8 cellular contexts compared by ENCODE assay signal in the genomic region with DNA sequence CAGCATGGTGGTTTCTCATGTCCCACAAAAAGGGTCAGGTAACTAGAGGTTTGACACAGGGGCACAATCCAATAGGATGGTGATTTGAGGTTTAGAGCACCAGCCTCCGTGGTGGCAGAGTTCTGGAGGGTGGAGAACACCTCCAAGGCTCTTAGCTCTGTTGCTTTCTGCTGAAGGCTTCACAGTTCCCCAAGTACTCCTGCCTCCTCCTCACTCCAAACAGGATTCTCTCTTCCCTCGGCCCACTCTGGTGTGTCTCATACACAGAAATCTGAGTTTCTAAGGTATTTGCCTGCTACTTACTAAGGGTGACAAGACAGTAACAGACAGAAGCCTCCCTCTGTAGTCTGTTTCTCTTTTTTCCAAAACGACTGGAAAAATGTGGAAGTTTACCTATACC.
DNase-seq lines count a peak whose midpoint lies in the region; ATAC-seq and TF ChIP-seq lines count a peak whose summit lies in the region.
"Not testable (repeated sequence)": the region's sequence is repeated elsewhere in the genome, so short reads cannot be mapped to it uniquely, and the experiment has no call there.

No MANE protein-coding gene starts in this region.

- peaks cover 37% of the 10 kb centered on the region for H4K20me1 ChIP-seq in GM23338 (replicated peaks; ENCODE audit: insufficient read depth)
- not testable (repeated sequence) for H4K20me1 ChIP-seq in MM.1S (ENCODE audit: insufficient read depth, low read length)

- DNase-seq in GM23338 (ENCODE audit: low spot score); MM.1S; activated T-helper 2 cell treated with anti-CD3 and anti-CD28 coated beads, Interferon-gamma antibody, Interleukin-2, Interleukin-4, amounts not matched to agents 10 μg/mL and 5 μg/mL and 100 μg/mL, durations not matched to agents 14 hours and 24 hours and 36 hours (ENCODE audit: low spot score); endodermal cell; cardiac muscle cell (ENCODE audit: low read depth in 1 of 2, low spot score in 1 of 2); naive B cell: not testable (repeated sequence)

- H3K9me3 Mint-ChIP-seq in GM23338; IgD-negative memory B cell; activated T-helper 2 cell treated with anti-CD3 and anti-CD28 coated beads, Interferon-gamma antibody, Interleukin-2, Interleukin-4, amounts not matched to agents 10 μg/mL and 5 μg/mL and 100 μg/mL, durations not matched to agents 14 hours and 24 hours and 36 hours; endodermal cell; naive B cell; stimulated activated memory B cell treated with anti-CD40 and anti-IgM and Interleukin-4, amounts not matched to agents 10 μg/mL and 1 μg/mL and 100 μg/mL, for 72 hours: not testable (repeated sequence)

- H3K79me2 ChIP-seq in GM23338 (replicated peaks; ENCODE audit: insufficient read depth) (peaks cover 70% of the 10 kb centered on the region), MM.1S (ENCODE audit: low read length) (peaks cover 61% of the 10 kb centered on the region)

- 73 to 100% methylated on average over 2 to 3 of the region's 3 CpGs for WGBS in endodermal cell (ENCODE audit: insufficient coverage in 1 of 2, insufficient read length in 1 of 2), 2 experiments

- H3K4me1 Mint-ChIP-seq in GM23338 = peaks cover 25% of the 10 kb centered on the region
- H3K4me1 Mint-ChIP-seq in IgD-negative memory B cell = peaks cover 24 to 36% (median 26%) of the 10 kb centered on the region in 3 donors
- not testable (repeated sequence) for H3K4me1 Mint-ChIP-seq in activated T-helper 2 cell treated with anti-CD3 and anti-CD28 coated beads, Interferon-gamma antibody, Interleukin-2, Interleukin-4, amounts not matched to agents 10 μg/mL and 5 μg/mL and 100 μg/mL, durations not matched to agents 14 hours and 24 hours and 36 hours (ENCODE audit: low read depth)
- H3K4me1 Mint-ChIP-seq in endodermal cell = peaks cover 27% of the 10 kb centered on the region
- H3K4me1 Mint-ChIP-seq in naive B cell = peaks cover 24 to 30% (median 28%) of the 10 kb centered on the region in 3 donors
- peaks cover 39% of the 10 kb centered on the region for H3K4me1 Mint-ChIP-seq in stimulated activated memory B cell treated with anti-CD40 and anti-IgM and Interleukin-4, amounts not matched to agents 10 μg/mL and 1 μg/mL and 100 μg/mL, for 72 hours

- not testable (repeated sequence) for H3K9me2 ChIP-seq in GM23338 (ENCODE audit: insufficient read depth); MM.1S (replicated peaks; ENCODE audit: insufficient read depth, low read length)

- H3K27me3 ChIP-seq in GM23338 (ENCODE audit: insufficient read depth); MM.1S (replicated peaks; ENCODE audit: insufficient read depth, low read length); endodermal cell (ENCODE audit: control insufficient read depth, insufficient read depth, low read length, poor library complexity, severe bottlenecking); cardiac muscle cell: not testable (repeated sequence)

- not testable (repeated sequence) for H3K4me3 Mint-ChIP-seq in GM23338; IgD-negative memory B cell; activated T-helper 2 cell treated with anti-CD3 and anti-CD28 coated beads, Interferon-gamma antibody, Interleukin-2, Interleukin-4, amounts not matched to agents 10 μg/mL and 5 μg/mL and 100 μg/mL, durations not matched to agents 14 hours and 24 hours and 36 hours (ENCODE audit: low read depth); endodermal cell; naive B cell; stimulated activated memory B cell treated with anti-CD40 and anti-IgM and Interleukin-4, amounts not matched to agents 10 μg/mL and 1 μg/mL and 100 μg/mL, for 72 hours

- H3K4me1 ChIP-seq in GM23338 (ENCODE audit: insufficient read depth) (peaks cover 24% of the 10 kb centered on the region), MM.1S (ENCODE audit: low read length) (peaks cover 24% of the 10 kb centered on the region)
- not testable (repeated sequence) for H3K4me1 ChIP-seq in endodermal cell (ENCODE audit: control insufficient read depth, insufficient read depth, low read length); cardiac muscle cell (ENCODE audit: low read depth)

- H3K4me2 ChIP-seq in GM23338; MM.1S (ENCODE audit: low read depth, low read length): not testable (repeated sequence)

- H3K4me3 ChIP-seq in GM23338; MM.1S (ENCODE audit: low read length); endodermal cell (ENCODE audit: low read length); cardiac muscle cell: not testable (repeated sequence)

- intact Hi-C loops in activated T-helper 2 cell treated with anti-CD3 and anti-CD28 coated beads, Interferon-gamma antibody, Interleukin-2, Interleukin-4, amounts not matched to agents 10 μg/mL and 5 μg/mL and 100 μg/mL, durations not matched to agents 14 hours and 24 hours and 36 hours (cut with micrococcal nuclease) = not testable (repeated sequence)

- TF ChIP-seq CTCF in GM23338 (conservative IDR thresholded peaks at IDR 0.05; ENCODE audit: low read depth in 2 of 2); MM.1S (IDR thresholded peaks at IDR 0.05; ENCODE audit: low read length); endodermal cell (conservative IDR thresholded peaks at IDR 0.05); cardiac muscle cell (IDR thresholded peaks at IDR 0.05; ENCODE audit: low read depth, low read length): not testable (repeated sequence)

- not testable (repeated sequence) for ATAC-seq in GM23338; naive B cell (ENCODE audit: low read depth in 2 of 2); stimulated activated memory B cell treated with anti-CD40 and anti-IgM and Interleukin-4, amounts not matched to agents 10 μg/mL and 1 μg/mL and 100 μg/mL, for 72 hours

- H3K27ac Mint-ChIP-seq in GM23338 (peak overlapping the region; percentile 63; the same call in 1 of the 2 replicates), IgD-negative memory B cell (peak overlapping the region; percentile 15 to 79 (median 35)), endodermal cell (peak overlapping the region; percentile 35), naive B cell (peak overlapping the region in 4 of 6 donors; percentile 14 to 87 (median 70))
- peak overlapping the region; percentile 26 for H3K27ac Mint-ChIP-seq in activated T-helper 2 cell treated with anti-CD3 and anti-CD28 coated beads, Interferon-gamma antibody, Interleukin-2, Interleukin-4, amounts not matched to agents 10 μg/mL and 5 μg/mL and 100 μg/mL, durations not matched to agents 14 hours and 24 hours and 36 hours
- H3K27ac Mint-ChIP-seq in stimulated activated memory B cell treated with anti-CD40 and anti-IgM and Interleukin-4, amounts not matched to agents 10 μg/mL and 1 μg/mL and 100 μg/mL, for 72 hours = peak overlapping the region; percentile 55

- H3K9ac ChIP-seq in MM.1S (ENCODE audit: low read length); endodermal cell (ENCODE audit: extremely low read depth, low read length, poor library complexity, severe bottlenecking): not testable (repeated sequence)

- not testable (repeated sequence) for H2AFZ ChIP-seq in GM23338; MM.1S (ENCODE audit: low read length)

- H3F3A ChIP-seq in GM23338 (replicated peaks; ENCODE audit: low read depth) (peaks cover 16% of the 10 kb centered on the region; the same call in 1 of the 2 replicates), MM.1S (ENCODE audit: insufficient read depth, low read length) (peaks cover 11% of the 10 kb centered on the region)

- not testable (repeated sequence) for H3K9me3 ChIP-seq in MM.1S (replicated peaks; ENCODE audit: insufficient read depth, low read length); endodermal cell (ENCODE audit: control insufficient read depth, low read length); cardiac muscle cell (ENCODE audit: low read depth)

- H3K36me3 Mint-ChIP-seq in GM23338 (ENCODE audit: low read depth) (peaks cover 44% of the 10 kb centered on the region), endodermal cell (ENCODE audit: low read depth) (peaks cover 41% of the 10 kb centered on the region), naive B cell (peaks cover 23% of the 10 kb centered on the region in 2 donors)
- not testable (repeated sequence) for H3K36me3 Mint-ChIP-seq in IgD-negative memory B cell
- peaks cover 41% of the 10 kb centered on the region for H3K36me3 Mint-ChIP-seq in activated T-helper 2 cell treated with anti-CD3 and anti-CD28 coated beads, Interferon-gamma antibody, Interleukin-2, Interleukin-4, amounts not matched to agents 10 μg/mL and 5 μg/mL and 100 μg/mL, durations not matched to agents 14 hours and 24 hours and 36 hours (ENCODE audit: low read depth)
- peaks cover 50% of the 10 kb centered on the region for H3K36me3 Mint-ChIP-seq in stimulated activated memory B cell treated with anti-CD40 and anti-IgM and Interleukin-4, amounts not matched to agents 10 μg/mL and 1 μg/mL and 100 μg/mL, for 72 hours

- peaks cover 16% of the 10 kb centered on the region; the same call in 1 of the 2 replicates for H3K36me3 ChIP-seq in GM23338 (ENCODE audit: insufficient read depth)
- H3K36me3 ChIP-seq in MM.1S (replicated peaks; ENCODE audit: insufficient read depth, low read length) = peaks cover 11% of the 10 kb centered on the region
- peaks cover 59% of the 10 kb centered on the region for H3K36me3 ChIP-seq in endodermal cell (ENCODE audit: control insufficient read depth, insufficient read depth, low read length)
- not testable (repeated sequence) for H3K36me3 ChIP-seq in cardiac muscle cell

- H3K27ac ChIP-seq in GM23338 (ENCODE audit: low read depth); endodermal cell (ENCODE audit: low read depth, low read length): not testable (repeated sequence)
- H3K27ac ChIP-seq in MM.1S (ENCODE audit: low read length) (peak overlapping the region; percentile 18; the same call in 1 of the 2 replicates), cardiac muscle cell (peak overlapping the region; percentile 45)

- H3K27me3 Mint-ChIP-seq in GM23338 (ENCODE audit: insufficient read depth, low read depth, poor library complexity); IgD-negative memory B cell; activated T-helper 2 cell treated with anti-CD3 and anti-CD28 coated beads, Interferon-gamma antibody, Interleukin-2, Interleukin-4, amounts not matched to agents 10 μg/mL and 5 μg/mL and 100 μg/mL, durations not matched to agents 14 hours and 24 hours and 36 hours (ENCODE audit: low read depth); endodermal cell (ENCODE audit: insufficient read depth); naive B cell; stimulated activated memory B cell treated with anti-CD40 and anti-IgM and Interleukin-4, amounts not matched to agents 10 μg/mL and 1 μg/mL and 100 μg/mL, for 72 hours: not testable (repeated sequence)
